In the genomic region with DNA sequence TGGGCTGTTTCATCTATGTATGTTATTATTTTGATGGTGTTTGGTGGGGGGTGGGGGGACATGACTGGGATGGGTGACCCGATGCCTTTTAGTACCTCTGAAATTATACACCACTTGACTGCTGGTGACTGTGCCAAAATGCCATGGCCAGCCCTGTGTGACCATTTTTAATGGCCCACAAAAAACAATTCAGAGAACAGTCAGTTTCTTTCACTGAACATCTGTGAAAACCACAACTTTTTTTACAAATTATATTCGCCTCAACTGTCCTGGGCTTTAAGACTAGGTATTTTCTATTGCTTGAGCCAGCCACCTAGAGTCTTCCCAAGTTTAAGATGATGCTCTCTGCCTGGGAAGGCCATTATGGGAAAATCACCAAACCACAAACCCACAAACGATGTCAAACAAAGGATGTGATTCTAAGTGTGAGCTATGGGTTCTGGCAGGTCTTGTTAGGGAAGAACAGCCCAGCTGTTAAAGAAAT, we compare ENCODE assay signal across 12 cellular contexts. TPM values are rescaled to one million over a fixed set of nuclear protein-coding genes. Genes with fewer than 3 reads are reported as not detected.
A peak's percentile ranks its signal among the peaks of the same experiment; 100 is the strongest.
DNase-seq lines count a peak whose midpoint lies in the region; ATAC-seq and TF ChIP-seq lines count a peak whose summit lies in the region.
"Had no signal": no experiment of that assay in that cellular context is flagged by ENCODE, and none has a peak within 500 bp of the region (broad histone marks: within the 10 kb centered on the region; RNA-seq: fewer than 3 reads in every experiment).

No MANE protein-coding gene starts in this region.

- H3K27ac ChIP-seq in KMS-11: no peak overlapping the region; the same call in 1 of the 2 replicates
- H3K27ac ChIP-seq in mammary epithelial cell (ENCODE audit: insufficient read depth, low read depth, low read length): no peak overlapping the region

- peaks cover 26% of the 10 kb centered on the region for H3K4me1 ChIP-seq in KMS-11 (ENCODE audit: low read depth, poor library complexity, severe bottlenecking)
- peaks cover 5% of the 10 kb centered on the region for H3K4me1 ChIP-seq in mammary epithelial cell (ENCODE audit: insufficient read depth, low read length)

- no peak overlapping the region for H2AFZ ChIP-seq in KMS-11 (ENCODE audit: low read depth)
- no peak overlapping the region for H2AFZ ChIP-seq in mammary epithelial cell (ENCODE audit: low read depth, low read length)

- H3K4me2 ChIP-seq in KMS-11 (peak overlapping the region; percentile 15; the same call in 1 of the 2 replicates), mammary epithelial cell (ENCODE audit: insufficient read depth, low read depth, low read length) (no peak overlapping the region)

- intact Hi-C loops in mammary epithelial cell (cut with micrococcal nuclease): no loop called here

- no peaks in the 10 kb centered on the region for H3K9me3 ChIP-seq in mammary epithelial cell (replicated peaks; ENCODE audit: insufficient read depth, low read length)

- WGBS in mammary epithelial cell (ENCODE audit: low coverage, missing lambda C conversion rate): 11% methylated on average over 3 of the region's 3 CpGs

- DNase-seq in AG09319 (ENCODE audit: extremely low read depth, low read depth) (peak; percentile 87), mammary epithelial cell (peak; percentile 81), non-pigmented ciliary epithelial cell (ENCODE audit: low read depth) (peak; percentile 67), NCI-H1436 (lab: John Stamatoyannopoulos, UW) (no peak), NOMO-1 treated with DMSO at 0.1 percent for 48 hours (lab: John Stamatoyannopoulos, UW; ENCODE audit: unreplicated experiment) (no peak)
- DNase-seq: activated T-cell treated with anti-CD3 and anti-CD28 coated beads, Interleukin-2, amount 50 U/mL, for 48 hours; NCI-H1930 had no signal

- no TSS peak for BruUV-seq in mammary epithelial cell (replicated peaks; lab: Mats Ljungman, UMichigan)

- ATAC-seq in GM19035 (IDR thresholded peaks at IDR 0.05; ENCODE audit: unreplicated experiment) (no peak), GM18517 (IDR thresholded peaks at IDR 0.05; ENCODE audit: unreplicated experiment) (no peak)
- ATAC-seq: left lobe of liver, WTC11 had no signal

- no peak for TF ChIP-seq CTCF in AG09319 (IDR thresholded peaks at IDR 0.05; ENCODE audit: low read depth, low read length)
- no peak for TF ChIP-seq CTCF in KMS-11 (conservative IDR thresholded peaks at IDR 0.05; ENCODE audit: low read depth, low read length)
- no peak for TF ChIP-seq CTCF in mammary epithelial cell (conservative IDR thresholded peaks at IDR 0.05 in 1 of 2, IDR thresholded peaks at IDR 0.05 in 1 of 2; ENCODE audit: extremely low read depth in 1 of 2, insufficient read depth in 1 of 2, low read depth in 1 of 2, low read length in 2 of 2)

- CTCF ChIA-PET in mammary epithelial cell (lab: Charles Lee; ENCODE audit: low non-redundant PET): no interaction called here

- H3K79me2 ChIP-seq in KMS-11 (ENCODE audit: insufficient read depth, low read depth) (no peaks in the 10 kb centered on the region), mammary epithelial cell (ENCODE audit: insufficient read depth, low read length) (peaks cover 9% of the 10 kb centered on the region)

- no peaks in the 10 kb centered on the region for H3K36me3 ChIP-seq in KMS-11 (ENCODE audit: insufficient read depth)
- peaks cover 78% of the 10 kb centered on the region for H3K36me3 ChIP-seq in mammary epithelial cell (ENCODE audit: insufficient read depth, low read length)

- H4K20me1 ChIP-seq in KMS-11 (ENCODE audit: insufficient read depth) (no peaks in the 10 kb centered on the region), mammary epithelial cell (ENCODE audit: insufficient read depth, low read length) (peaks cover 5% of the 10 kb centered on the region)

- H3K9ac ChIP-seq in KMS-11 (no peak overlapping the region), mammary epithelial cell (ENCODE audit: insufficient read depth, low read length) (no peak overlapping the region)

- in situ Hi-C loops in mammary epithelial cell (cut with MboI; ENCODE audit: low sequenced_read_pairs in 2 of 2): no loop called here

- no peaks in the 10 kb centered on the region for H3K27me3 ChIP-seq in KMS-11 (ENCODE audit: insufficient read depth, low read depth)
- no peaks in the 10 kb centered on the region for H3K27me3 ChIP-seq in mammary epithelial cell (ENCODE audit: insufficient read depth, low read length)

- no peak overlapping the region for H3K4me3 ChIP-seq in KMS-11 (IDR thresholded peaks at IDR 0.05; ENCODE audit: insufficient read depth, low read depth, low read length)
- no peak overlapping the region for H3K4me3 ChIP-seq in mammary epithelial cell (replicated peaks in 1 of 3; ENCODE audit: insufficient read depth in 1 of 3, low read depth in 2 of 3, low read length in 3 of 3)

- dilution Hi-C loops in mammary epithelial cell (cut with HindIII; ENCODE audit: low sequenced_read_pairs): no loop called here

RNA-seq across cellular contexts. Expression of a gene that starts 33.9 kb away (rescaled TPM):
- over 10,000 TPM; 11,348 to 20,313 TPM for total RNA-seq in mammary epithelial cell
- polyA plus RNA-seq in mammary epithelial cell: 3,880 TPM
- 7,804 TPM for polyA minus RNA-seq in mammary epithelial cell

Comparison
In these comparisons a context has a peak if more than half of its experiments do, and no peak if none do; other contexts are left out.
1. DNase-seq: peak in AG09319 (single experiment), mammary epithelial cell (single experiment) and non-pigmented ciliary epithelial cell (single experiment); none in NCI-H1436 (single experiment) and NOMO-1 treated with DMSO at 0.1 percent for 48 hours (single experiment).